23 cellular contexts compared by ENCODE assay signal in genomic region chr1:228402638-228403025, GRCh38. TPM values are rescaled to one million over a fixed set of nuclear protein-coding genes. Genes with fewer than 3 reads are reported as not detected.
DNase-seq lines count a peak whose midpoint lies in the region; ATAC-seq, FAIRE-seq and TF ChIP-seq lines count a peak whose summit lies in the region.
"Had no signal": no experiment of that assay in that cellular context is flagged by ENCODE, and none has a peak within 500 bp of the region (broad histone marks: within the 10 kb centered on the region; RNA-seq: fewer than 3 reads in every experiment).

No MANE protein-coding gene starts in this region.

- peak overlapping the region; percentile 34 for H3K27ac Mint-ChIP-seq in T-helper 2 cell treated with Interferon-gamma antibody and Interleukin-4, amounts not matched to agents 5 μg/mL and 100 μg/mL, for 36 hours
- H3K27ac Mint-ChIP-seq in CD8-positive, alpha-beta memory T cell = peak overlapping the region in 7 of 8 donors; percentile 7 to 93 (median 84)
- H3K27ac Mint-ChIP-seq in memory B cell = peak overlapping the region; percentile 45
- H3K27ac Mint-ChIP-seq: GM23338 had no signal

- TF ChIP-seq RAD21 in GM12878 (IDR thresholded peaks at IDR 0.05; ENCODE audit: insufficient read depth, low read depth, low read length) = no peak

- TF ChIP-seq EP300 in GM12878 (IDR thresholded peaks at IDR 0.05; ENCODE audit: borderline replicate concordance in 1 of 2, control insufficient read depth in 1 of 2, low read depth in 2 of 2, low read length in 2 of 2) = no peak

- no peaks in the 10 kb centered on the region for H3K27me3 ChIP-seq in CD8-positive, alpha-beta memory T cell (ENCODE audit: insufficient read depth, low read length, poor library complexity, severe bottlenecking)
- H3K27me3 ChIP-seq in GM12878 (replicated peaks in 1 of 2; ENCODE audit: control insufficient read depth in 2 of 2, insufficient read depth in 2 of 2, low read length in 1 of 2) = no peaks in the 10 kb centered on the region
- H3K27me3 ChIP-seq: BE2C, SJCRH30, testis had no signal

- peak overlapping the region; percentile 40; the same call in 1 of the 2 replicates for H3K4me2 ChIP-seq in GM12878 (ENCODE audit: control insufficient read depth, insufficient read depth)
- H3K4me2 ChIP-seq: GM23338, smooth muscle cell had no signal

- H3K36me3 ChIP-seq in CD8-positive, alpha-beta memory T cell (ENCODE audit: insufficient read depth, low read length) = peaks cover 12% of the 10 kb centered on the region
- peaks cover 11 to 12% of the 10 kb centered on the region in 2 experiments; a peak in 3 of 4 replicates for H3K36me3 ChIP-seq in GM12878 (ENCODE audit: control insufficient read depth in 2 of 2, insufficient read depth in 2 of 2, low read length in 1 of 2)
- peaks cover 3 to 9% of the 10 kb centered on the region in 2 donors for H3K36me3 ChIP-seq in kidney (ENCODE audit: control insufficient read depth in 1 of 2, insufficient read depth in 2 of 2, low read length in 2 of 2)

- 86% methylated on average over 5 of the region's 5 CpGs for WGBS in GM12878 (ENCODE audit: insufficient coverage, insufficient replicate concordance, low lambda C conversion rate, missing lambda C conversion rate)

- BruUV-seq in GM12878 (replicated peaks; lab: Mats Ljungman, UMichigan) = no TSS peak

- SMC1A ChIA-PET in GM12878 (lab: Charles Lee; ENCODE audit: uncharacterized antibody, unreplicated experiment) = interaction anchor here (1.3 kb wide), 1 partner anchor 9 kb away, joined by 4 read pairs; no protein-coding TSS in a partner anchor

- H3K9ac ChIP-seq in GM12878 (ENCODE audit: control insufficient read depth, insufficient read depth, low read length) (no peak overlapping the region), kidney (ENCODE audit: low read length in 2 of 2) (no peak overlapping the region)

- FAIRE-seq in GM12878 (lab: Jason Lieb, UNC) (no peak), kidney (lab: Jason Lieb, UNC) (no peak)

- intact Hi-C loops in GM12878 (cut with micrococcal nuclease; ENCODE audit: unreplicated experiment) (no loop called here), kidney (cut with DNase I) (no loop called here)

- no peak overlapping the region for H3K27ac ChIP-seq in CD8-positive, alpha-beta memory T cell (ENCODE audit: low read depth, low read length)
- H3K27ac ChIP-seq in GM12878 (ENCODE audit: control insufficient read depth, insufficient read depth) = 0 out of 2 replicates have a peak overlapping the region, but pooled peaks have one; percentile 2
- no peak overlapping the region for H3K27ac ChIP-seq in kidney (ENCODE audit: low read depth in 2 of 2, low read length in 2 of 2)
- H3K27ac ChIP-seq: psoas muscle, SJCRH30, testis had no signal

- no peak for TF ChIP-seq CTCF in GM12878 (IDR thresholded peaks at IDR 0.05 in 2 of 3, conservative IDR thresholded peaks at IDR 0.05 in 1 of 3; ENCODE audit: control insufficient read depth in 2 of 3, extremely low read depth in 1 of 3, insufficient read depth in 1 of 3, low read depth in 3 of 3, low read length in 3 of 3)
- no peak for TF ChIP-seq CTCF in kidney (IDR thresholded peaks at IDR 0.05; ENCODE audit: borderline replicate concordance, extremely low read depth, insufficient read depth)

- in situ Hi-C loops in GM12878 (cut with MboI) = no loop called here

- ATAC-seq in GM12878 (no peak), memory B cell (ENCODE audit: low read depth) (no peak), HG03354 (IDR thresholded peaks at IDR 0.05; ENCODE audit: poor library complexity, severe bottlenecking, unreplicated experiment) (no peak)
- ATAC-seq: GM23338, PC-3, psoas muscle had no signal

- CTCF ChIA-PET in CD8-positive, alpha-beta memory T cell (lab: Charles Lee) = interaction anchor here (1.2 kb wide), 1 partner anchor 10 kb away, joined by 3 read pairs; no protein-coding TSS in a partner anchor
- CTCF ChIA-PET in GM12878 (lab: Yijun Ruan, JAX) = interaction anchor here (1.5 kb wide), 1 partner anchor 272 kb away, joined by 4 read pairs; no protein-coding TSS in a partner anchor

- H3K4me3 ChIP-seq in CD8-positive, alpha-beta memory T cell (ENCODE audit: low read length) = no peak overlapping the region
- no peak overlapping the region for H3K4me3 ChIP-seq in GM12878
- no peak overlapping the region for H3K4me3 ChIP-seq in kidney (ENCODE audit: low read length in 2 of 2)
- H3K4me3 ChIP-seq: GM23338, psoas muscle, SJCRH30, smooth muscle cell, testis had no signal

- peaks cover 49% of the 10 kb centered on the region for H3K4me1 ChIP-seq in CD8-positive, alpha-beta memory T cell (ENCODE audit: insufficient read depth, low read length)
- H3K4me1 ChIP-seq in GM12878 (ENCODE audit: control insufficient read depth, insufficient read depth, low read length) = peaks cover 4% of the 10 kb centered on the region; the same call in 1 of the 2 replicates
- H3K4me1 ChIP-seq in kidney (ENCODE audit: control insufficient read depth in 1 of 2, insufficient read depth in 1 of 2, low read depth in 1 of 2, low read length in 2 of 2) = peaks cover 10 to 25% of the 10 kb centered on the region in 2 donors

- H3K9me3 Mint-ChIP-seq in T-helper 2 cell treated with Interferon-gamma antibody and Interleukin-4, amounts not matched to agents 5 μg/mL and 100 μg/mL, for 36 hours = no peaks in the 10 kb centered on the region
- H3K9me3 Mint-ChIP-seq in CD8-positive, alpha-beta memory T cell = no peaks in the 10 kb centered on the region
- H3K9me3 Mint-ChIP-seq in memory B cell = no peaks in the 10 kb centered on the region
- H3K9me3 Mint-ChIP-seq: GM23338 had no signal

- RAD21 ChIA-PET in GM12878 (lab: Charles Lee; ENCODE audit: unreplicated experiment) = no interaction called here

- no peaks in the 10 kb centered on the region for H3K9me3 ChIP-seq in CD8-positive, alpha-beta memory T cell (ENCODE audit: low read length)
- no peaks in the 10 kb centered on the region for H3K9me3 ChIP-seq in GM12878 (replicated peaks; ENCODE audit: control insufficient read depth, insufficient read depth, low read length)
- H3K9me3 ChIP-seq in kidney (ENCODE audit: control insufficient read depth in 1 of 2, low read length in 2 of 2) = no peaks in the 10 kb centered on the region
- H3K9me3 ChIP-seq: BE2C, psoas muscle, SJCRH30, testis had no signal

- H3K27me3 Mint-ChIP-seq in T-helper 2 cell treated with Interferon-gamma antibody and Interleukin-4, amounts not matched to agents 5 μg/mL and 100 μg/mL, for 36 hours (ENCODE audit: low read depth) = no peaks in the 10 kb centered on the region
- H3K27me3 Mint-ChIP-seq in CD8-positive, alpha-beta memory T cell = peaks cover 0 to 5% of the 10 kb centered on the region in 2 donors
- no peaks in the 10 kb centered on the region for H3K27me3 Mint-ChIP-seq in memory B cell

- H4K20me1 ChIP-seq in GM12878 (ENCODE audit: control insufficient read depth, insufficient read depth) = no peaks in the 10 kb centered on the region

- peaks cover 39% of the 10 kb centered on the region for H3K4me1 Mint-ChIP-seq in T-helper 2 cell treated with Interferon-gamma antibody and Interleukin-4, amounts not matched to agents 5 μg/mL and 100 μg/mL, for 36 hours (ENCODE audit: low read depth)
- peaks cover 56 to 77% (median 57%) of the 10 kb centered on the region in 3 donors for H3K4me1 Mint-ChIP-seq in CD8-positive, alpha-beta memory T cell
- H3K4me1 Mint-ChIP-seq in memory B cell = peaks cover 28% of the 10 kb centered on the region

- TF ChIP-seq POLR2A in GM12878 (IDR thresholded peaks at IDR 0.05; ENCODE audit: low read depth, low read length) = no peak

- no peak overlapping the region for H2AFZ ChIP-seq in GM12878 (ENCODE audit: control insufficient read depth, low read depth, low read length)
- H2AFZ ChIP-seq: GM23338 had no signal

- no peak overlapping the region for H3K4me3 Mint-ChIP-seq in T-helper 2 cell treated with Interferon-gamma antibody and Interleukin-4, amounts not matched to agents 5 μg/mL and 100 μg/mL, for 36 hours
- H3K4me3 Mint-ChIP-seq in CD8-positive, alpha-beta memory T cell = peak overlapping the region in 2 of 7 donors; percentile 7 to 61
- no peak overlapping the region for H3K4me3 Mint-ChIP-seq in memory B cell
- H3K4me3 Mint-ChIP-seq: GM23338 had no signal

- peaks cover 47% of the 10 kb centered on the region for H3K36me3 Mint-ChIP-seq in T-helper 2 cell treated with Interferon-gamma antibody and Interleukin-4, amounts not matched to agents 5 μg/mL and 100 μg/mL, for 36 hours (ENCODE audit: low read depth)
- peaks cover 0 to 76% (median 4%) of the 10 kb centered on the region in 3 donors for H3K36me3 Mint-ChIP-seq in CD8-positive, alpha-beta memory T cell
- H3K36me3 Mint-ChIP-seq in memory B cell = peaks cover 17% of the 10 kb centered on the region

- POLR2A ChIA-PET in CD8-positive, alpha-beta memory T cell (lab: Charles Lee) = interaction anchor here (2.7 kb wide), 1 partner anchor 55 kb away, joined by 10 read pairs; a partner anchor contains a TSS
- POLR2A ChIA-PET in GM12878 (lab: Charles Lee) = no interaction called here

- H3K79me2 ChIP-seq in GM12878 (ENCODE audit: control insufficient read depth, insufficient read depth, low read length) = peaks cover 48% of the 10 kb centered on the region

- DNase-seq in T-helper 2 cell treated with Interferon-gamma antibody and Interleukin-4, amounts not matched to agents 5 μg/mL and 100 μg/mL, for 36 hours (ENCODE audit: low spot score) = no peak
- no peak for DNase-seq in T-helper 2 cell
- no peak for DNase-seq in CD8-positive, alpha-beta memory T cell
- DNase-seq in GM12878 (ENCODE audit: low read depth, low spot score) = no peak
- DNase-seq in memory B cell (ENCODE audit: low spot score in 2 of 2) = no peak
- no peak for DNase-seq in Kasumi-1 (lab: John Stamatoyannopoulos, UW)
- no peak for DNase-seq in kidney
- DNase-seq: 8988T; activated CD4-positive, alpha-beta T cell treated with anti-CD3 and anti-CD28 coated beads for 1 hour; BE2C; central memory CD4-positive, alpha-beta T cell; mesendoderm; MM.1S; NCI-H1694; NCI-H226; PC-3; psoas muscle; SJCRH30; T-helper 9 cell; testis had no signal

RNA-seq across cellular contexts. Expression of gene TRIM11, which starts 4.0 kb away (rescaled TPM):
- total RNA-seq in CD8-positive, alpha-beta memory T cell = 10 to 100 TPM; 38.3 to 38.8 TPM
- polyA plus RNA-seq in CD8-positive, alpha-beta memory T cell = 21.5 TPM
- total RNA-seq in GM12878 (2013; cell fraction: nucleolus; rRNA removed) = 55.6 and 58.1 TPM in 2 replicates
- total RNA-seq in GM12878 (2014; rRNA removed) (16.5 and 17.3 TPM in 2 replicates), GM12878 (2014; rRNA removed; fragmentation: Illumina TruSeq; extraction: Trizol) (13.5 TPM in 2 replicates), GM12878 (2021) (32.5 and 33.7 TPM in 2 replicates), kidney (24.2 TPM)
- polyA plus RNA-seq in GM12878 (2011; ENCODE audit: low read depth) = 9.5 TPM
- polyA plus RNA-seq in GM12878 (2011; rRNA removed) (6.4 and 8.5 TPM in 2 replicates), GM12878 (2014; fragmentation: Illumina TruSeq; extraction: Trizol) (6.5 and 11.3 TPM in 2 replicates), GM12878 (2014; fragmentation: Nextera tagmentation; extraction: Ambion mirVana) (1 to 10 TPM; 1.3 to 3.0 TPM), GM12878 (2014; rRNA removed) (18.8 and 24.6 TPM in 2 replicates), GM12878 (2016; fragmentation: Nextera tagmentation; extraction: Ambion mirVana) (10 to 100 TPM; 12.9 to 15.0 TPM), kidney (ENCODE audit: insufficient read depth, low read depth, low replicate concordance) (10.9 TPM)
- 9.4 and 12.8 TPM in 2 replicates for polyA plus RNA-seq in GM12878 (2011; cell fraction: cytosol; rRNA removed)
- polyA plus RNA-seq in GM12878 (2011; cell fraction: nucleus; rRNA removed) = 43.2 and 61.8 TPM in 2 replicates
- polyA plus RNA-seq in GM12878 (2012) = 14.5 and 20.0 TPM in 2 replicates
- 17.0 and 31.3 TPM in 2 replicates for polyA minus RNA-seq in GM12878 (2011; rRNA and poly(A)+ RNA removed)
- 9.0 and 10.5 TPM in 2 replicates for polyA minus RNA-seq in GM12878 (2011; cell fraction: cytosol; rRNA and poly(A)+ RNA removed)
- 20.8 and 36.9 TPM in 2 replicates for polyA minus RNA-seq in GM12878 (2011; cell fraction: nucleus; rRNA and poly(A)+ RNA removed)

RNA-seq across cellular contexts. Expression of gene TRIM17, which starts 14.0 kb away (rescaled TPM):
- total RNA-seq in CD8-positive, alpha-beta memory T cell = 1 to 10 TPM; 1.8 to 2.1 TPM
- 0.60 TPM for polyA plus RNA-seq in CD8-positive, alpha-beta memory T cell
- not detected in 2 replicates for total RNA-seq in GM12878 (2013; cell fraction: nucleolus; rRNA removed)
- total RNA-seq in GM12878 (2014; rRNA removed) (0.11 TPM in 1 of 2 replicates, not detected in the other), GM12878 (2014; rRNA removed; fragmentation: Illumina TruSeq; extraction: Trizol) (not detected in 2 replicates), GM12878 (2021) (not detected in 2 replicates), kidney (6.5 TPM)
- polyA plus RNA-seq in GM12878 (2011; ENCODE audit: low read depth) = 0.17 TPM
- polyA plus RNA-seq in GM12878 (2011; rRNA removed) (not detected in 2 replicates), GM12878 (2014; fragmentation: Illumina TruSeq; extraction: Trizol) (not detected in 2 replicates), GM12878 (2014; fragmentation: Nextera tagmentation; extraction: Ambion mirVana) (not detected), GM12878 (2014; rRNA removed) (not detected in 2 replicates), GM12878 (2016; fragmentation: Nextera tagmentation; extraction: Ambion mirVana) (under 1 TPM; 0.16 to 0.32 TPM), kidney (ENCODE audit: insufficient read depth, low read depth, low replicate concordance) (1.3 TPM)
- not detected in 2 replicates for polyA plus RNA-seq in GM12878 (2011; cell fraction: cytosol; rRNA removed)
- not detected in 2 replicates for polyA plus RNA-seq in GM12878 (2011; cell fraction: nucleus; rRNA removed)
- 0.37 and 0.39 TPM in 2 replicates for polyA plus RNA-seq in GM12878 (2012)
- polyA minus RNA-seq in GM12878 (2011; rRNA and poly(A)+ RNA removed) = not detected in 2 replicates
- polyA minus RNA-seq in GM12878 (2011; cell fraction: cytosol; rRNA and poly(A)+ RNA removed) = not detected in 2 replicates
- not detected in 2 replicates for polyA minus RNA-seq in GM12878 (2011; cell fraction: nucleus; rRNA and poly(A)+ RNA removed)
- total RNA-seq: PC-3, psoas muscle, SJCRH30 had no signal

Comparison
In these comparisons a context has a peak if more than half of its experiments do, and no peak if none do; other contexts are left out.
1. H3K27ac Mint-ChIP-seq: peak in every context shown above with its lines; median percentile 84 in CD8-positive, alpha-beta memory T cell; 45 in memory B cell; 34 in T-helper 2 cell treated with Interferon-gamma antibody and Interleukin-4, amounts not matched to agents 5 μg/mL and 100 μg/mL, for 36 hours.